ENCODE assay signal across 1 cellular context in the genomic region with DNA sequence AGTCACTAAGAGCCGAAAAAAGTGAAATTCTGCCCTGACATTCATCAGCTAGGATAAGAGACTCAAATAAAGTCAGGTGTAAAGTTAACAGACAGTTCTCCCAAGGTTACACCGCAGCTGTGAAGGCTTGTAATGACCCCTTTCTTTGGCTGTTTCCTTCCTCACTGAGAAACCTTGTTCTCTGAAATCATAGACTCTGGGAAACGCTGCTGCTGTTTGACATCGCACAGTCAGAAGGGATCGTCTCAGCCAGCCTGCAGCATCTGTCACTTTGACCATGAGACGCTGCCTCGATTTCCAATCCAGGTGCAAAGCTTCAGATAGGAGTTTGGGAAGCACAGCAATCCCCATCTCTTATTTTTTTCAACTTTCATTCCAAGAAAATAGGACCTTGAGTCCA.
A peak's percentile ranks its signal among the peaks of the same experiment; 100 is the strongest.
TF ChIP-seq lines count a peak whose summit lies in the region.

No MANE protein-coding gene starts in this region.

TF ChIP-seq in HepG2, 621 proteins besides CTCF, POLR2A, EP300 and RAD21:
- TF ChIP-seq SSRP1 (CRISPR knock-in tag; IDR thresholded peaks at IDR 0.05) (no peak), MXI1 (IDR thresholded peaks at IDR 0.05; ENCODE audit: borderline replicate concordance, low read depth, low read length) (no peak), ZNF83 (CRISPR knock-in tag; IDR thresholded peaks at IDR 0.05; ENCODE audit: borderline replicate concordance) (no peak), ZNF282 (IDR thresholded peaks at IDR 0.05; ENCODE audit: partially characterized antibody) (no peak), ZNF326 (CRISPR knock-in tag; IDR thresholded peaks at IDR 0.05; ENCODE audit: borderline replicate concordance) (0 out of 2 replicates have a peak, but pooled peaks have one; percentile 30), ZBTB3 (CRISPR knock-in tag; IDR thresholded peaks at IDR 0.05; ENCODE audit: borderline replicate concordance, low read depth) (no peak)
